ENCODE assay signal across 1 cellular context in genomic region chr12:122183588-122183940, GRCh38.
TF ChIP-seq lines count a peak whose summit lies in the region.

No MANE protein-coding gene starts in this region.

TF ChIP-seq in A549, 52 proteins besides CTCF, POLR2A, EP300 and RAD21 (continued from another document):
- TF ChIP-seq KDM5A (IDR thresholded peaks at IDR 0.05) = no peak
- TF ChIP-seq JUN (IDR thresholded peaks at IDR 0.05) = no peak
- TF ChIP-seq ELK1 (IDR thresholded peaks at IDR 0.05; ENCODE audit: low read depth, low read length) = no peak
- TF ChIP-seq ZNF302 (CRISPR knock-in tag; IDR thresholded peaks at IDR 0.05) = no peak
- no peak for TF ChIP-seq GATA3 (IDR thresholded peaks at IDR 0.05; ENCODE audit: borderline replicate concordance)
